Comparison of ENCODE assay signal across 12 cellular contexts in the genomic region with DNA sequence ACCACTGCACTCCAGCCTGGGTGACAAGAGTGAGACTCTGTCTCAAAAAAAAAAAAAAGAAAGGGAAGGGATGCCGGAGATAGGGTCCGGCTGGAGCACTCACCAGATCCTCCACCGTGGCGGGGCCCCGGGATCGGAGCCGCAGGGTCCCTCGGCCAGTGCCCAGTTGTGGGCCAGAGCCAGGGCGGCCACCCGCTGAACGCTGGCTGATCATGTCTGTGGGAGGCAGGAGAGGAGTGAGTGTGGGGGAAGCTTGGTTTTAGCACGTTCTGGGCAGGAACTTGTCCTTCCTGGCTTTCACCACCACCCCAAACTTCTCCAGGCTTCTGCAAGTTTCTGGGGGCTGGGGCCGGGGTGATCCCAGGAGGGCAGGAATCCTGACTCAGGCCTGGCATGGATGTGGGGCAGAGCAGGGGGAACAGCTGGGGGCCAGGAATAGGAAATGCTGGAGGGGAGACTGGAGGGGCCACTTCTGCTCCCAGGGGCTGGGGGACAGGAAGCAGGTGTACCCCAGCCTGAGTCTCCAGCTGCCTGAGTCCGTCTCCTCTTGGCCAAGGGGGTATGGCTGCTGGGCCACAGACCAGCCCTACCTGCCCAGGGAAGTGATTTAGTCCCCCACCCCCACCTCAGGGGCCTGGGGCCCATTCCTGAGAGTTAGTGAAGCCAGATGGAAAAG.
"Had no signal": no experiment of that assay in that cellular context is flagged by ENCODE, and none has a peak within 500 bp of the region (broad histone marks: within the 10 kb centered on the region; RNA-seq: fewer than 3 reads in every experiment).

No MANE protein-coding gene starts in this region.

- H3K4me3 ChIP-seq: mucosa of descending colon, pancreas, thoracic aorta had no signal

- H3K36me3 ChIP-seq: pancreas had no signal

- H3K27ac ChIP-seq: pancreas, thoracic aorta, WERI-Rb-1 had no signal

- H3K9me3 Mint-ChIP-seq: activated CD4-positive, alpha-beta memory T cell treated with anti-CD3 and anti-CD28 coated beads, Interleukin-2, amount 10 ng/mL, durations not matched to agents 7 days and 5 days; memory B cell; naive B cell; stimulated activated memory B cell treated with anti-CD40 and anti-IgM and Interleukin-4, amounts not matched to agents 10 μg/mL and 1 μg/mL and 100 μg/mL, for 72 hours had no signal

- H3K36me3 Mint-ChIP-seq: activated CD8-positive, alpha-beta memory T cell treated with anti-CD3 and anti-CD28 coated beads, Interleukin-2, amount 10 ng/mL, durations not matched to agents 7 days and 5 days; activated naive CD8-positive, alpha-beta T cell; naive B cell had no signal

- H3K4me1 ChIP-seq: pancreas had no signal

- H3K27me3 ChIP-seq: pancreas had no signal

- H3K4me3 Mint-ChIP-seq: activated CD4-positive, alpha-beta memory T cell treated with anti-CD3 and anti-CD28 coated beads, Interleukin-2, amount 10 ng/mL, durations not matched to agents 7 days and 5 days; activated CD4-positive, alpha-beta T cell treated with anti-CD3 and anti-CD28 coated beads for 36 hours; activated CD8-positive, alpha-beta memory T cell treated with anti-CD3 and anti-CD28 coated beads, Interleukin-2, amount 10 ng/mL, durations not matched to agents 7 days and 5 days; activated naive CD8-positive, alpha-beta T cell; memory B cell; stimulated activated memory B cell treated with anti-CD40 and anti-IgM and Interleukin-4, amounts not matched to agents 10 μg/mL and 1 μg/mL and 100 μg/mL, for 72 hours had no signal

- FAIRE-seq: pancreas had no signal

- ATAC-seq: sciatic nerve had no signal

- H3K9me3 ChIP-seq: mucosa of descending colon, pancreas, thoracic aorta had no signal

- H3K27ac Mint-ChIP-seq: activated CD4-positive, alpha-beta memory T cell treated with anti-CD3 and anti-CD28 coated beads, Interleukin-2, amount 10 ng/mL, durations not matched to agents 7 days and 5 days; activated CD4-positive, alpha-beta T cell treated with anti-CD3 and anti-CD28 coated beads for 36 hours; activated CD8-positive, alpha-beta memory T cell treated with anti-CD3 and anti-CD28 coated beads, Interleukin-2, amount 10 ng/mL, durations not matched to agents 7 days and 5 days; activated naive CD8-positive, alpha-beta T cell; memory B cell; naive B cell; stimulated activated memory B cell treated with anti-CD40 and anti-IgM and Interleukin-4, amounts not matched to agents 10 μg/mL and 1 μg/mL and 100 μg/mL, for 72 hours had no signal
